ENCODE assay signal across 1 cellular context in genomic region chr19:49473501-49473867, GRCh38.
TF ChIP-seq lines count a peak whose summit lies in the region.

No MANE protein-coding gene starts in this region.

TF ChIP-seq in GM12878, 131 proteins besides CTCF, POLR2A, EP300 and RAD21:
- TF ChIP-seq JUND (IDR thresholded peaks at IDR 0.05; ENCODE audit: low read depth, low read length), result 0 out of 2 replicates have a peak, but pooled peaks have one; percentile 1
TF ChIP-seq in GM12878: peak in this region for 1; not testable (repeated sequence) for 130.
